ENCODE assay signal across 1 cellular context in genomic region chr4:163404570-163404969, GRCh38.
TF ChIP-seq lines count a peak whose summit lies in the region.

No MANE protein-coding gene starts in this region.

TF ChIP-seq in HEK293T, 16 proteins besides CTCF, POLR2A, EP300 and RAD21 (continued from another document):
- TF ChIP-seq PKNOX1 (IDR thresholded peaks at IDR 0.05), result no peak
- TF ChIP-seq ZNF384 (IDR thresholded peaks at IDR 0.05), result no peak
